In the genomic region with DNA sequence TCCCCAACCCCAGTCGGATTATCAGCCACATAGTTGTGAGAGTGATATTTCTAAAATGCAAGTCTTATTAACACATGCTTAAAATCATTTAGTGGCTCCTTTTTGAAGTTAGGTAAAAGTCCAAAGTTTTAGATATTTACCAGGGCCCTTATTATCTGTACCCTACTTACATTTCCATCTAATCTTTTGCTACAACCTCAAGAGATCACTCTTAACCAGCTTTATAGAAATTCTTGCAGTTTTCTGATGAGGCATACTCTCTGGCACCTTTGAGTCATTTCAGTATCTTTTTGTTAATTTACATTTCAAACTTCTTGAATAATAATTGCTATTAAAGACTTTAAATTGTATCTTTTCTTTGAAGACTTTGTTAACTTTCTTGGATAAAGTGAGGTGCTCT, we compare ENCODE assay signal across 1 cellular context.
TF ChIP-seq lines count a peak whose summit lies in the region.

No MANE protein-coding gene starts in this region.

TF ChIP-seq in HCT116, 20 proteins besides CTCF, POLR2A, EP300 and RAD21:
- TF ChIP-seq SIN3A (IDR thresholded peaks at IDR 0.05; ENCODE audit: low read depth) (no peak), MAX (IDR thresholded peaks at IDR 0.05) (no peak), ZNF274 (IDR thresholded peaks at IDR 0.05; ENCODE audit: low read depth, low read length) (no peak), ATF3 (IDR thresholded peaks at IDR 0.05) (no peak)
